In genomic region chr5:172417983-172418630, GRCh38 we compare ENCODE assay signal across 8 cellular contexts. TPM values are rescaled to one million over a fixed set of nuclear protein-coding genes. Genes with fewer than 3 reads are reported as not detected.
DNase-seq lines count a peak whose midpoint lies in the region; ATAC-seq and TF ChIP-seq lines count a peak whose summit lies in the region.

No MANE protein-coding gene starts in this region.

- DNase-seq in M059J (ENCODE audit: low read depth) (peak; percentile 89), cerebellum (ENCODE audit: low spot score) (peak; percentile 68), suprapubic skin (ENCODE audit: low spot score in 2 of 2) (peak; percentile 97), T-helper 1 cell (no peak), DMS114 treated with DMSO at 0.1 percent for 48 hours (lab: John Stamatoyannopoulos, UW; ENCODE audit: unreplicated experiment) (no peak), progenitor cell of endocrine pancreas (ENCODE audit: low spot score, unreplicated experiment) (no peak)
- DNase-seq in activated CD8-positive, alpha-beta T cell treated with anti-CD3 and anti-CD28 coated beads, Interleukin-2, amount 10 ng/mL, durations not matched to agents 7 days and 5 days: no peak

- TF ChIP-seq POLR2A in suprapubic skin (IDR thresholded peaks at IDR 0.05): no peak

- H3K4me1 Mint-ChIP-seq in activated CD8-positive, alpha-beta T cell treated with anti-CD3 and anti-CD28 coated beads, Interleukin-2, amount 10 ng/mL, durations not matched to agents 7 days and 5 days (ENCODE audit: low read depth): peaks cover 12% of the 10 kb centered on the region
- peaks cover 15% of the 10 kb centered on the region for H3K4me1 Mint-ChIP-seq in progenitor cell of endocrine pancreas (ENCODE audit: low read depth)

- no peak overlapping the region for H3K27ac Mint-ChIP-seq in activated CD8-positive, alpha-beta T cell treated with anti-CD3 and anti-CD28 coated beads, Interleukin-2, amount 10 ng/mL, durations not matched to agents 7 days and 5 days
- no peak overlapping the region for H3K27ac Mint-ChIP-seq in progenitor cell of endocrine pancreas

- no peaks in the 10 kb centered on the region for H3K36me3 Mint-ChIP-seq in activated CD8-positive, alpha-beta T cell treated with anti-CD3 and anti-CD28 coated beads, Interleukin-2, amount 10 ng/mL, durations not matched to agents 7 days and 5 days (ENCODE audit: low read depth)
- H3K36me3 Mint-ChIP-seq in progenitor cell of endocrine pancreas (ENCODE audit: insufficient read depth): peaks cover 25% of the 10 kb centered on the region

- no peaks in the 10 kb centered on the region for H3K27me3 Mint-ChIP-seq in activated CD8-positive, alpha-beta T cell treated with anti-CD3 and anti-CD28 coated beads, Interleukin-2, amount 10 ng/mL, durations not matched to agents 7 days and 5 days (ENCODE audit: low read depth)
- H3K27me3 Mint-ChIP-seq in progenitor cell of endocrine pancreas: no peaks in the 10 kb centered on the region

- peak in 1 of 2 donors; percentile 48 for TF ChIP-seq RAD21 in liver (IDR thresholded peaks at IDR 0.05)

- no peaks in the 10 kb centered on the region for H3K27me3 ChIP-seq in liver (ENCODE audit: control insufficient read depth in 4 of 4, insufficient read depth in 4 of 4, low read length in 3 of 4)
- no peaks in the 10 kb centered on the region for H3K27me3 ChIP-seq in suprapubic skin

- H3K27ac ChIP-seq in liver (ENCODE audit: low read depth in 1 of 2, low read length in 2 of 2) (peak overlapping the region; percentile 91), suprapubic skin (peak overlapping the region; percentile 93)

- no peak for ATAC-seq in activated CD8-positive, alpha-beta T cell treated with anti-CD3 and anti-CD28 coated beads, Interleukin-2, amount 10 ng/mL, durations not matched to agents 7 days and 5 days

- H3K4me3 Mint-ChIP-seq in activated CD8-positive, alpha-beta T cell treated with anti-CD3 and anti-CD28 coated beads, Interleukin-2, amount 10 ng/mL, durations not matched to agents 7 days and 5 days: no peak overlapping the region
- no peak overlapping the region for H3K4me3 Mint-ChIP-seq in progenitor cell of endocrine pancreas (ENCODE audit: low read depth)

- H3K9me3 ChIP-seq in liver (ENCODE audit: control insufficient read depth in 4 of 4, low read length in 3 of 4) (no peaks in the 10 kb centered on the region), suprapubic skin (no peaks in the 10 kb centered on the region)

- H3K36me3 ChIP-seq in liver (ENCODE audit: control insufficient read depth in 4 of 4, insufficient read depth in 3 of 4, low read depth in 1 of 4, low read length in 3 of 4) (no peaks in the 10 kb centered on the region), suprapubic skin (peaks cover 13% of the 10 kb centered on the region)

- no peaks in the 10 kb centered on the region for H3K9me3 Mint-ChIP-seq in activated CD8-positive, alpha-beta T cell treated with anti-CD3 and anti-CD28 coated beads, Interleukin-2, amount 10 ng/mL, durations not matched to agents 7 days and 5 days (ENCODE audit: insufficient read depth)
- no peaks in the 10 kb centered on the region for H3K9me3 Mint-ChIP-seq in progenitor cell of endocrine pancreas (ENCODE audit: low read depth)

- TF ChIP-seq CTCF in liver (IDR thresholded peaks at IDR 0.05; ENCODE audit: low read depth, low read length, missing input control): no peak
- no peak for TF ChIP-seq CTCF in suprapubic skin (IDR thresholded peaks at IDR 0.05)
- no peak for TF ChIP-seq CTCF in progenitor cell of endocrine pancreas (IDR thresholded peaks at IDR 0.05; ENCODE audit: unreplicated experiment)

- POLR2A ChIA-PET in activated CD8-positive, alpha-beta T cell treated with anti-CD3 and anti-CD28 coated beads, Interleukin-2, amount 10 ng/mL, durations not matched to agents 7 days and 5 days (lab: Charles Lee): no interaction called here

- no peak overlapping the region for H3K9ac ChIP-seq in liver (ENCODE audit: low read depth in 1 of 2, low read length in 2 of 2)

- H3K4me3 ChIP-seq in liver (ENCODE audit: low read depth in 1 of 3, low read length in 3 of 3) (no peak overlapping the region), suprapubic skin (no peak overlapping the region)

- peaks cover 27 to 58% (median 51%) of the 10 kb centered on the region in 4 donors for H3K4me1 ChIP-seq in liver (ENCODE audit: control insufficient read depth in 4 of 4, insufficient read depth in 4 of 4, low read length in 3 of 4)
- H3K4me1 ChIP-seq in suprapubic skin: peaks cover 85% of the 10 kb centered on the region

- peak; percentile 82 for TF ChIP-seq EP300 in suprapubic skin (IDR thresholded peaks at IDR 0.05)

- 55% methylated on average over 10 of the region's 10 CpGs for WGBS in liver
- 38% methylated on average over 10 of the region's 10 CpGs for WGBS in suprapubic skin

- CTCF ChIA-PET in activated CD8-positive, alpha-beta T cell treated with anti-CD3 and anti-CD28 coated beads, Interleukin-2, amount 10 ng/mL, durations not matched to agents 7 days and 5 days (lab: Charles Lee): interaction anchor here (1.4 kb wide), 1 partner anchor 33 kb away, joined by 4 read pairs; no protein-coding TSS in a partner anchor

TF ChIP-seq in liver, 16 proteins besides CTCF, POLR2A, EP300 and RAD21:
- TF ChIP-seq ATF3 (IDR thresholded peaks at IDR 0.05): peak; percentile 27
- peak; percentile 67 for TF ChIP-seq YY1 (IDR thresholded peaks at IDR 0.05)
- peak; percentile 65 to 79 for TF ChIP-seq HNF4A (conservative IDR thresholded peaks at IDR 0.05)
- peak; percentile 70 for TF ChIP-seq MAX (IDR thresholded peaks at IDR 0.05)
- peak; percentile 46 to 93 for TF ChIP-seq EGR1 (IDR thresholded peaks at IDR 0.05; ENCODE audit: low read depth in 2 of 2)
- no peak for TF ChIP-seq FOXA1 (IDR thresholded peaks at IDR 0.05)
- no peak for TF ChIP-seq TAF1 (conservative IDR thresholded peaks at IDR 0.05)
- TF ChIP-seq GABPA (IDR thresholded peaks at IDR 0.05 in 1 of 2, conservative IDR thresholded peaks at IDR 0.05 in 1 of 2): peak in 1 of 2 donors; percentile 60
- TF ChIP-seq FOXA2 (IDR thresholded peaks at IDR 0.05): peak; percentile 23
- TF ChIP-seq NR2F2 (IDR thresholded peaks at IDR 0.05): peak; percentile 71
- no peak for TF ChIP-seq HNF4G (IDR thresholded peaks at IDR 0.05)
- peak; percentile 73 to 89 for TF ChIP-seq RXRA (IDR thresholded peaks at IDR 0.05)
- TF ChIP-seq SP1 (IDR thresholded peaks at IDR 0.05): peak; percentile 84
- TF ChIP-seq ZBTB33 (IDR thresholded peaks at IDR 0.05): peak; percentile 79
- peak; percentile 73 to 92 for TF ChIP-seq JUND (IDR thresholded peaks at IDR 0.05)

RNA-seq across cellular contexts. Expression of gene SH3PXD2B, which starts 36.2 kb away (rescaled TPM):
- total RNA-seq in M059J (2014; rRNA removed; shearing (Covaris generic)): 8.5 and 15.7 TPM in 2 replicates
- total RNA-seq in cerebellum (21.0 TPM), liver (1 to 10 TPM; 1.4 to 3.3 TPM), suprapubic skin (10 to 100 TPM; 29.1 to 42.1 (median 31.3) TPM), progenitor cell of endocrine pancreas (72.4 and 79.8 TPM in 2 replicates)
- 1 to 10 TPM; 1.1 to 3.0 TPM for polyA plus RNA-seq in liver
- under 1 TPM; 0.21 to 0.23 TPM for total RNA-seq in activated CD8-positive, alpha-beta T cell treated with anti-CD3 and anti-CD28 coated beads, Interleukin-2, amount 10 ng/mL, durations not matched to agents 7 days and 5 days

Comparison
In these comparisons a context has a peak if more than half of its experiments do, and no peak if none do; other contexts are left out.
1. DNase-seq: peak in M059J (single experiment), cerebellum (single experiment) and suprapubic skin (2 of 2); none in T-helper 1 cell (0 of 5), activated CD8-positive, alpha-beta T cell treated with anti-CD3 and anti-CD28 coated beads, Interleukin-2, amount 10 ng/mL, durations not matched to agents 7 days and 5 days (single experiment), DMS114 treated with DMSO at 0.1 percent for 48 hours (single experiment) and progenitor cell of endocrine pancreas (single experiment).